22 cellular contexts compared by ENCODE assay signal in genomic region chr18:79546781-79547272, GRCh38.
DNase-seq lines count a peak whose midpoint lies in the region; TF ChIP-seq lines count a peak whose summit lies in the region.
"Had no signal": no experiment of that assay in that cellular context is flagged by ENCODE, and none has a peak within 500 bp of the region (broad histone marks: within the 10 kb centered on the region; RNA-seq: fewer than 3 reads in every experiment).

No MANE protein-coding gene starts in this region.

- TF ChIP-seq CTCF in breast epithelium (IDR thresholded peaks at IDR 0.05) (no peak), mammary epithelial cell (conservative IDR thresholded peaks at IDR 0.05 in 1 of 2, IDR thresholded peaks at IDR 0.05 in 1 of 2; ENCODE audit: extremely low read depth in 1 of 2, insufficient read depth in 1 of 2, low read depth in 1 of 2, low read length in 2 of 2) (no peak), glutamatergic neuron (IDR thresholded peaks at IDR 0.05; ENCODE audit: partially characterized antibody, unreplicated experiment) (no peak), neural crest cell (conservative IDR thresholded peaks at IDR 0.05) (no peak)

- H4K20me1 ChIP-seq in mammary epithelial cell (ENCODE audit: insufficient read depth, low read length): no peaks in the 10 kb centered on the region

- in situ Hi-C loops in mammary epithelial cell (cut with MboI; ENCODE audit: low sequenced_read_pairs in 2 of 2): no loop called here

- H3K9ac ChIP-seq in mammary epithelial cell (ENCODE audit: insufficient read depth, low read length): no peak overlapping the region

- H3K4me3 Mint-ChIP-seq in glutamatergic neuron (ENCODE audit: unreplicated experiment) (no peak overlapping the region), neural crest cell (no peak overlapping the region)
- H3K4me3 Mint-ChIP-seq: activated CD4-positive, alpha-beta memory T cell treated with anti-CD3 and anti-CD28 coated beads for 36 hours; activated T-cell treated with anti-CD3 and anti-CD28 coated beads, Interleukin-2, amount 50 U/mL, for 4 hours; dendritic cell treated with granulocyte-macrophage colony-stimulating factor and Interleukin-4, amounts not matched to agents 40 ng/mL and 50 ng/mL, for 4 days; GM23338; stimulated activated naive CD8-positive, alpha-beta T cell treated with anti-CD3 and anti-CD28 coated beads, Interleukin-15, Interleukin-2, amounts not matched to agents 100 ng/mL and 50 ng/mL, for 24 hours; WTC11 had no signal

- H3K79me2 ChIP-seq in mammary epithelial cell (ENCODE audit: insufficient read depth, low read length): no peaks in the 10 kb centered on the region

- H3K9me3 Mint-ChIP-seq in glutamatergic neuron (ENCODE audit: unreplicated experiment) (peaks cover 3% of the 10 kb centered on the region), neural crest cell (peaks cover 7% of the 10 kb centered on the region)
- H3K9me3 Mint-ChIP-seq: activated CD4-positive, alpha-beta memory T cell treated with anti-CD3 and anti-CD28 coated beads for 36 hours; activated T-cell treated with anti-CD3 and anti-CD28 coated beads, Interleukin-2, amount 50 U/mL, for 4 hours had no signal

- CTCF ChIA-PET in mammary epithelial cell (lab: Charles Lee; ENCODE audit: low non-redundant PET): no interaction called here

- dilution Hi-C loops in mammary epithelial cell (cut with HindIII; ENCODE audit: low sequenced_read_pairs): no loop called here

- H3K4me1 Mint-ChIP-seq in glutamatergic neuron (ENCODE audit: low read depth, unreplicated experiment) (no peaks in the 10 kb centered on the region), neural crest cell (peaks cover 7% of the 10 kb centered on the region)
- H3K4me1 Mint-ChIP-seq: GM23338, WTC11 had no signal

- H3K36me3 Mint-ChIP-seq in glutamatergic neuron (ENCODE audit: unreplicated experiment) (no peaks in the 10 kb centered on the region), neural crest cell (ENCODE audit: low read depth) (no peaks in the 10 kb centered on the region)
- H3K36me3 Mint-ChIP-seq: activated CD4-positive, alpha-beta memory T cell treated with anti-CD3 and anti-CD28 coated beads for 36 hours; activated naive CD4-positive, alpha-beta T cell treated with anti-CD3 and anti-CD28 coated beads, Interleukin-2, amount 50 U/mL, for 72 hours; brain had no signal

- H3K4me3 ChIP-seq in breast epithelium (peak overlapping the region in 2 of 3 donors; percentile 23 to 46), mammary epithelial cell (replicated peaks in 1 of 3; ENCODE audit: insufficient read depth in 1 of 3, low read depth in 2 of 3, low read length in 3 of 3) (no peak overlapping the region)
- H3K4me3 ChIP-seq: GM23338, uterus had no signal

- no peak overlapping the region for H3K4me2 ChIP-seq in mammary epithelial cell (ENCODE audit: insufficient read depth, low read depth, low read length)
- H3K4me2 ChIP-seq: GM23338 had no signal

- H3K4me1 ChIP-seq in breast epithelium (no peaks in the 10 kb centered on the region), mammary epithelial cell (ENCODE audit: insufficient read depth, low read length) (no peaks in the 10 kb centered on the region)
- H3K4me1 ChIP-seq: BE2C, uterus had no signal

- H3K27me3 ChIP-seq in breast epithelium (peaks cover 0 to 20% of the 10 kb centered on the region in 2 donors), mammary epithelial cell (ENCODE audit: insufficient read depth, low read length) (no peaks in the 10 kb centered on the region)
- H3K27me3 ChIP-seq: BE2C, uterus had no signal

- no peaks in the 10 kb centered on the region for H3K9me3 ChIP-seq in breast epithelium
- peaks cover 34% of the 10 kb centered on the region for H3K9me3 ChIP-seq in mammary epithelial cell (replicated peaks; ENCODE audit: insufficient read depth, low read length)
- H3K9me3 ChIP-seq: BE2C, uterus had no signal

- H3K36me3 ChIP-seq in breast epithelium: no peaks in the 10 kb centered on the region
- H3K36me3 ChIP-seq in mammary epithelial cell (ENCODE audit: insufficient read depth, low read length): no peaks in the 10 kb centered on the region
- H3K36me3 ChIP-seq: BE2C, uterus had no signal

- WGBS in mammary epithelial cell (ENCODE audit: low coverage, missing lambda C conversion rate): 12% methylated on average over 22 of the region's 23 CpGs

- DNase-seq in breast epithelium (ENCODE audit: low spot score in 2 of 2) (peak in 1 of 2 donors; percentile 49), mammary epithelial cell (no peak), glutamatergic neuron (peak; percentile 10), neural crest cell (ENCODE audit: low read depth, low spot score) (no peak), LoVo (ENCODE audit: low spot score) (no peak), NCI-H345 (lab: John Stamatoyannopoulos, UW) (no peak)
- DNase-seq in stimulated activated CD4-positive, alpha-beta T cell treated with anti-CD3 and anti-CD28 coated beads, Interleukin-12 subunit alpha, Interleukin-12 subunit beta, amount 100 ng/mL, for 4 hours: no peak
- DNase-seq: activated CD4-positive, alpha-beta memory T cell treated with anti-CD3 and anti-CD28 coated beads for 36 hours; activated T-cell treated with anti-CD3 and anti-CD28 coated beads, Interleukin-2, amount 50 U/mL, for 4 hours; BE2C; foreskin fibroblast; NCI-H1417; NCI-H748 treated with DMSO at 0.1 percent for 48 hours; stimulated activated CD4-positive, alpha-beta T cell treated with anti-CD3 and anti-CD28 coated beads, Interleukin-2, amount 100 ng/mL, for 48 hours had no signal

- H3K27ac ChIP-seq in breast epithelium: no peak overlapping the region
- no peak overlapping the region for H3K27ac ChIP-seq in mammary epithelial cell (ENCODE audit: insufficient read depth, low read depth, low read length)
- peak overlapping the region; percentile 61 for H3K27ac ChIP-seq in temporal lobe (ENCODE audit: low read depth, low read length)
- H3K27ac ChIP-seq: uterus had no signal

- no TSS peak for BruUV-seq in mammary epithelial cell (replicated peaks; lab: Mats Ljungman, UMichigan)

- no peak for TF ChIP-seq POLR2A in breast epithelium (IDR thresholded peaks at IDR 0.05)

- peaks cover 8% of the 10 kb centered on the region for H3K27me3 Mint-ChIP-seq in glutamatergic neuron (ENCODE audit: unreplicated experiment)
- no peaks in the 10 kb centered on the region for H3K27me3 Mint-ChIP-seq in neural crest cell (ENCODE audit: low read depth)
- H3K27me3 Mint-ChIP-seq: activated CD4-positive, alpha-beta memory T cell treated with anti-CD3 and anti-CD28 coated beads for 36 hours; stimulated activated naive CD8-positive, alpha-beta T cell treated with anti-CD3 and anti-CD28 coated beads, Interleukin-15, Interleukin-2, amounts not matched to agents 100 ng/mL and 50 ng/mL, for 24 hours had no signal

- H3K27ac Mint-ChIP-seq in glutamatergic neuron (ENCODE audit: unreplicated experiment) (no peak overlapping the region), neural crest cell (ENCODE audit: unreplicated experiment) (peak overlapping the region; percentile 27)
- H3K27ac Mint-ChIP-seq: activated CD4-positive, alpha-beta memory T cell treated with anti-CD3 and anti-CD28 coated beads for 36 hours; activated naive CD4-positive, alpha-beta T cell treated with anti-CD3 and anti-CD28 coated beads, Interleukin-2, amount 50 U/mL, for 72 hours; dendritic cell treated with granulocyte-macrophage colony-stimulating factor and Interleukin-4, amounts not matched to agents 40 ng/mL and 50 ng/mL, for 4 days; GM23338; stimulated activated naive CD8-positive, alpha-beta T cell treated with anti-CD3 and anti-CD28 coated beads, Interleukin-15, Interleukin-2, amounts not matched to agents 100 ng/mL and 50 ng/mL, for 24 hours; WTC11 had no signal

- no peak overlapping the region for H2AFZ ChIP-seq in mammary epithelial cell (ENCODE audit: low read depth, low read length)
- H2AFZ ChIP-seq: GM23338 had no signal

- intact Hi-C loops in breast epithelium (cut with DNase I; ENCODE audit: low total_unique reads): no loop called here
- intact Hi-C loops in mammary epithelial cell (cut with micrococcal nuclease): no loop called here

Comparison
In these comparisons a context has a peak if more than half of its experiments do, and no peak if none do; other contexts are left out.
1. H3K4me3 ChIP-seq: peak in breast epithelium (2 of 3); none in mammary epithelial cell (0 of 3).